ENCODE assay signal across 12 cellular contexts in the genomic region with DNA sequence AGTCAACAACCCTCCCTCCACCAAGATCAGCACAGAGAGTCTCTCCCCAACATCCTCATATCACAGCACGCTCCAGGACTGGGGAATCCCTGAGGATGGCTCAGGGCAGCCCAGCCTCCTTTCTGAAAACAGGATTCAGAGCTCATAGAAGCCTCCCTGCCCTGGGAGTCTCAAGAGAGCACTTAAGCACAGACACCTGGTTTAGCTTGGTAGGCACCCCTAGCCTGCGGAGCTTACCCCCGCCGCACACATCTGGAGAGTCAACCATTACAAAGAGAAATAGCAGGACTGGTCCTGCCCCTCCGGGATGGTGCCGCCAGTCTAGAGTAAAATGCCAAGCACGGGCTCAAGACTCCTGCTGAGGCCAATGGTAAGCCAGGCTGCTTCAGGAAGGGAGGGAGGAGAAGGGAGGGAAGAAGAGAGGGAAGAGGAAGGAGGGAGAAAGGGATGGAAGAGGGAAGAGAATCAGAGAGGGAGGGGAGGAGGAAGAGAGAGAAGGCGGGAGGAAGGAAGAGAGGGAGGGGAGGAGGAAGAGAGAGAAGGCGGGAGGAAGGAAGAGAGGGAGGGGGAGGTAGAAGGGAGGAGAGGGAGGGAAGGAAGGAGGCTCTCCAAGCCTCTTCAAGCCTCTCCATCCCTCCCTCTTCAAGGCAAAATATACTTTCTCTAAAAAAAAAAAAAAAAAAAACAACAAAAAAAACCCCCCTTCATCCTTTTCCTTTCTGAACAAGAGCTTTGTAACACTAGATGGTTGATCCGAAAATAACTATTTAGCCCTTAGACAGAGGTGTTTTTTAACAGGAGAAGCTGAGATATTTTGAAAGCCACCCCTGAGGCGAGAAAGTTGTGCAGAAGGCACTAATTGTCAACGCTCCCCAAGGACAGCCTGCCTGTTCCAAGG.
A peak's percentile ranks its signal among the peaks of the same experiment; 100 is the strongest.
DNase-seq lines count a peak whose midpoint lies in the region; ATAC-seq and FAIRE-seq lines count a peak whose summit lies in the region.
"Had no signal": no experiment of that assay in that cellular context is flagged by ENCODE, and none has a peak within 500 bp of the region (broad histone marks: within the 10 kb centered on the region; RNA-seq: fewer than 3 reads in every experiment).

No MANE protein-coding gene starts in this region.

- peak overlapping the region; percentile 77 for H3K4me3 ChIP-seq in ACC112 (ENCODE audit: low read depth, low read length)
- peak overlapping the region; percentile 13 for H3K4me3 ChIP-seq in ectodermal cell (ENCODE audit: insufficient read depth, low read depth, low read length)
- peak overlapping the region in 1 of 2 donors; percentile 49 for H3K4me3 ChIP-seq in muscle layer of colon (ENCODE audit: low read depth in 1 of 2, low read length in 2 of 2)

- FAIRE-seq in GM19239 (lab: Jason Lieb, UNC), result no peak
- FAIRE-seq: kidney had no signal

- H3K36me3 ChIP-seq in ACC112 (ENCODE audit: insufficient read depth, low read length), result no peaks in the 10 kb centered on the region
- no peaks in the 10 kb centered on the region for H3K36me3 ChIP-seq in ectodermal cell (ENCODE audit: control insufficient read depth, insufficient read depth, low read length)
- H3K36me3 ChIP-seq in muscle layer of colon (ENCODE audit: insufficient read depth, low read length), result no peaks in the 10 kb centered on the region

- no peaks in the 10 kb centered on the region for H3K27me3 ChIP-seq in ACC112 (ENCODE audit: insufficient read depth, low read length)
- H3K27me3 ChIP-seq in ectodermal cell (ENCODE audit: control insufficient read depth, insufficient read depth, low read length, poor library complexity, severe bottlenecking), result peaks cover 4% of the 10 kb centered on the region
- no peaks in the 10 kb centered on the region for H3K27me3 ChIP-seq in muscle layer of colon (ENCODE audit: control insufficient read depth in 1 of 2, insufficient read depth in 2 of 2, low read length in 2 of 2)

- WGBS in ectodermal cell, 2 experiments, result 25% methylated on average over 12 of the region's 12 CpGs

- H3K9me3 ChIP-seq in ectodermal cell (ENCODE audit: control insufficient read depth, low read length) (no peaks in the 10 kb centered on the region), muscle layer of colon (ENCODE audit: low read length) (no peaks in the 10 kb centered on the region)

- ATAC-seq in HG03196 (IDR thresholded peaks at IDR 0.05; ENCODE audit: unreplicated experiment) (no peak), HG02642 (IDR thresholded peaks at IDR 0.05; ENCODE audit: poor library complexity, unreplicated experiment) (no peak), GM18868 (IDR thresholded peaks at IDR 0.05; ENCODE audit: unreplicated experiment) (no peak)
- ATAC-seq: activated CD4-positive, CD25-positive, alpha-beta regulatory T cell treated with anti-CD3 and anti-CD28 coated beads, Interleukin-2, amount 50 U/mL, for 24 hours had no signal

- DNase-seq in NCI-H1105 treated with DMSO at 0.1 percent for 48 hours (lab: John Stamatoyannopoulos, UW) (peak; percentile 75), GM19239 (ENCODE audit: insufficient read length, low spot score) (no peak)
- DNase-seq: CD4-positive, alpha-beta memory T cell; kidney; stimulated activated CD4-positive, alpha-beta T cell treated with anti-CD3 and anti-CD28 coated beads, Interleukin-4, amount 100 ng/mL, for 1 hour had no signal

- peak overlapping the region; percentile 98 for H2AFZ ChIP-seq in ACC112 (ENCODE audit: low read length, unreplicated experiment)

- H3K27ac ChIP-seq in ACC112 (ENCODE audit: low read depth, low read length), result peak overlapping the region; percentile 72
- no peak overlapping the region for H3K27ac ChIP-seq in ectodermal cell (ENCODE audit: insufficient read depth, low read depth, low read length, poor library complexity, severe bottlenecking)
- peak overlapping the region; percentile 48 for H3K27ac ChIP-seq in muscle layer of colon (ENCODE audit: low read depth, low read length)

- H3K4me1 ChIP-seq in ACC112 (ENCODE audit: control insufficient read depth, insufficient read depth, low read length, unreplicated experiment) (peaks cover 38% of the 10 kb centered on the region), ectodermal cell (ENCODE audit: control insufficient read depth, insufficient read depth, low read length) (peaks cover 32% of the 10 kb centered on the region), muscle layer of colon (ENCODE audit: insufficient read depth, low read length) (peaks cover 37% of the 10 kb centered on the region)

- peak overlapping the region; percentile 31 for H3K9ac ChIP-seq in muscle layer of colon (ENCODE audit: low read length)

- H3K79me2 ChIP-seq in ACC112 (ENCODE audit: control insufficient read depth, insufficient read depth, low read length, unreplicated experiment), result no peaks in the 10 kb centered on the region
